Comparison of ENCODE assay signal across 15 cellular contexts in the genomic region with DNA sequence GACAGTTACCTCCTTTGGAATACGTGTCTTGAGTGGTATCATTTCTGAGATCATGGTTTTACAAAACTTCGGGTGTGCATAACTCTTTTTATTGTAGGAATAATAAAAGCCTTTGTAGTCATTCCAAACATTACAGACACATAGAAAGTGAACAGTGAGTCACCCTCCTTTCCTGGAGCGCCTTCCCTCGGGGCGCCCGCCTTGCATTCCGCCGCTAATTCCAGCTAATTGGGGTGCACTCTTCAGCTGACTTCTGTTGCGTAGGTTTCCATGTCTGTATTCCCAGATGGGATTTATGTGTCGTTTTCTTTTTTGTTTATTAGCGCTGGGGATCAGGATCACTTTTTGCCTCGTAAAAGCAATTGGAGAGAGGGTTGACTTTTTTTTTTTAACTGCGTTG. TPM values are rescaled to one million over a fixed set of nuclear protein-coding genes. Genes with fewer than 3 reads are reported as not detected.
A peak's percentile ranks its signal among the peaks of the same experiment; 100 is the strongest.
DNase-seq lines count a peak whose midpoint lies in the region; ATAC-seq, FAIRE-seq and TF ChIP-seq lines count a peak whose summit lies in the region.
"Had no signal": no experiment of that assay in that cellular context is flagged by ENCODE, and none has a peak within 500 bp of the region (broad histone marks: within the 10 kb centered on the region; RNA-seq: fewer than 3 reads in every experiment).

No MANE protein-coding gene starts in this region.

- H3K36me3 ChIP-seq in HepG2 (replicated peaks in 1 of 2; ENCODE audit: control insufficient read depth in 1 of 2, insufficient read depth in 2 of 2, low read length in 2 of 2) (peaks cover 13 to 54% of the 10 kb centered on the region in 2 experiments), right lobe of liver (no peaks in the 10 kb centered on the region)

- H3K4me2 ChIP-seq in HepG2 (ENCODE audit: low read depth, low read length), result no peak overlapping the region

- no peak for TF ChIP-seq RAD21 in HepG2 (CRISPR knock-in tag; IDR thresholded peaks at IDR 0.05)

- in situ Hi-C loops in HepG2 (cut with HindIII; ENCODE audit: extremely low pct_ligation_motif_present, low pct_unique_long_range_greater_than_20kb), result no loop called here

- peaks cover 97% of the 10 kb centered on the region for H3K79me2 ChIP-seq in HepG2 (ENCODE audit: insufficient read depth, low read length)
- H3K79me2 ChIP-seq: parathyroid adenoma had no signal

- TF ChIP-seq CTCF in HepG2 (CRISPR knock-in tag; IDR thresholded peaks at IDR 0.05), result no peak
- no peak for TF ChIP-seq CTCF in right lobe of liver (IDR thresholded peaks at IDR 0.05)

- TSS peak; percentile 5 for BruUV-seq in HepG2 (replicated peaks; lab: Mats Ljungman, UMichigan)

- no peak overlapping the region for H2AFZ ChIP-seq in HepG2 (ENCODE audit: low read length)
- H2AFZ ChIP-seq: parathyroid adenoma had no signal

- POLR2A ChIA-PET in HepG2 (lab: Yijun Ruan, JAX), result no interaction called here

- TF ChIP-seq EP300 in HepG2 (IDR thresholded peaks at IDR 0.05; ENCODE audit: low read depth in 2 of 2, low read length in 2 of 2), result no peak
- TF ChIP-seq EP300 in HepG2 (CRISPR knock-in tag; IDR thresholded peaks at IDR 0.05; ENCODE audit: borderline replicate concordance), result no peak

- no peak overlapping the region for H3K9ac ChIP-seq in HepG2 (ENCODE audit: insufficient read depth, low read depth, low read length)
- H3K9ac ChIP-seq: parathyroid adenoma had no signal

- H3K4me3 ChIP-seq in HepG2 (replicated peaks in 1 of 3; ENCODE audit: insufficient read depth in 1 of 3, low read depth in 2 of 3, low read length in 3 of 3) (no peak overlapping the region), right lobe of liver (no peak overlapping the region)

- DNase-seq in HepG2 (ENCODE audit: low spot score), result no peak
- DNase-seq in right lobe of liver, result no peak
- DNase-seq in amniotic epithelial cell (ENCODE audit: low read depth), result peak; percentile 51
- DNase-seq in islet precursor cell, result peak; percentile 80
- no peak for DNase-seq in NCI-H748 treated with DMSO at 0.1 percent for 48 hours (lab: John Stamatoyannopoulos, UW)
- no peak for DNase-seq in activated CD8-positive, alpha-beta memory T cell treated with anti-CD3 and anti-CD28 coated beads for 24 hours
- DNase-seq in KG1 (lab: John Stamatoyannopoulos, UW), result no peak
- DNase-seq in inferior parietal cortex (ENCODE audit: extremely low spot score), result no peak
- DNase-seq: activated T-cell treated with anti-CD3 and anti-CD28 coated beads, Interleukin-2, amount 50 U/mL, for 1 hour; GDM1; NCI-H2029; RPMI8226; substantia nigra had no signal

- peaks cover 61% of the 10 kb centered on the region for H3K4me1 ChIP-seq in HepG2 (ENCODE audit: insufficient read depth, low read length)
- peaks cover 0 to 4% (median 0%) of the 10 kb centered on the region in 4 donors for H3K4me1 ChIP-seq in right lobe of liver
- H3K4me1 ChIP-seq: parathyroid adenoma had no signal

- H3K27ac ChIP-seq in HepG2 (ENCODE audit: extremely low read length, insufficient read depth, low read length), result no peak overlapping the region
- H3K27ac ChIP-seq in right lobe of liver, result no peak overlapping the region
- H3K27ac ChIP-seq: parathyroid adenoma, VCaP had no signal

- WGBS in HepG2 (ENCODE audit: low lambda C conversion rate), result 96% methylated on average over 13 of the region's 13 CpGs
- 96% methylated on average over 9 of the region's 13 CpGs for WGBS in right lobe of liver (ENCODE audit: insufficient coverage, low coverage, low lambda C conversion rate, missing lambda C conversion rate)

- peaks cover 96% of the 10 kb centered on the region for H4K20me1 ChIP-seq in HepG2 (ENCODE audit: insufficient read depth, low read length)

- H3K9me3 ChIP-seq in HepG2 (ENCODE audit: low read length) (no peaks in the 10 kb centered on the region), right lobe of liver (no peaks in the 10 kb centered on the region)

- no peak for FAIRE-seq in HepG2 (lab: Jason Lieb, UNC)

- intact Hi-C loops in HepG2 (cut with micrococcal nuclease; ENCODE audit: unreplicated experiment) (no loop called here), right lobe of liver (cut with DNase I) (no loop called here)

- ATAC-seq in HepG2 (no peak), right lobe of liver (no peak)

- H3K27me3 ChIP-seq in HepG2 (ENCODE audit: control insufficient read depth in 1 of 2, insufficient read depth in 2 of 2, low read length in 2 of 2) (no peaks in the 10 kb centered on the region), right lobe of liver (no peaks in the 10 kb centered on the region)

- TF ChIP-seq POLR2A in HepG2 (IDR thresholded peaks at IDR 0.05; ENCODE audit: insufficient read depth in 1 of 2, low read depth in 2 of 2, low read length in 2 of 2) (no peak), right lobe of liver (IDR thresholded peaks at IDR 0.05) (no peak)

- CTCF ChIA-PET in HepG2 (lab: Yijun Ruan, JAX; ENCODE audit: low intra/inter-chr PET ratio, low total read pairs), result no interaction called here

TF ChIP-seq in HepG2, 621 proteins besides CTCF, POLR2A, EP300 and RAD21 (continues in another document):
- TF ChIP-seq FOSL2 (CRISPR knock-in tag; IDR thresholded peaks at IDR 0.05) (0 out of 2 replicates have a peak, but pooled peaks have one; percentile 19), PRDM10 (CRISPR knock-in tag; IDR thresholded peaks at IDR 0.05; ENCODE audit: low read depth) (no peak), RXRA (CRISPR knock-in tag; IDR thresholded peaks at IDR 0.05) (no peak), PTBP1 (IDR thresholded peaks at IDR 0.05; ENCODE audit: low read depth, low read length, poor library complexity, severe bottlenecking) (no peak), ZSCAN20 (CRISPR knock-in tag; IDR thresholded peaks at IDR 0.05; ENCODE audit: borderline replicate concordance) (no peak), CCAR2 (optimal IDR thresholded peaks at IDR 0.05; ENCODE audit: low read depth, low read length) (no peak), NFIB (CRISPR knock-in tag; IDR thresholded peaks at IDR 0.05; ENCODE audit: borderline replicate concordance) (no peak)

RNA-seq across cellular contexts. Expression of gene SH3BP4, which starts 18.6 kb away (rescaled TPM):
- total RNA-seq in HepG2 (2016; rRNA removed; fragmentation: Illumina TruSeq; extraction: Trizol) (34.6 and 44.3 TPM in 2 replicates), right lobe of liver (10 to 100 TPM; 18.8 to 30.4 (median 26.3) TPM)
- 10.1 and 13.4 TPM in 2 replicates for total RNA-seq in HepG2 (2016; cell fraction: cytosol; rRNA removed; fragmentation: Illumina TruSeq; extraction: Trizol; ENCODE audit: low read depth)
- 33.4 and 38.6 TPM in 2 replicates for total RNA-seq in HepG2 (2016; cell fraction: insoluble cytoplasmic fraction; rRNA removed; fragmentation: Illumina TruSeq; extraction: Trizol)
- total RNA-seq in HepG2 (2016; cell fraction: membrane; rRNA removed; fragmentation: Illumina TruSeq; extraction: Trizol), result 23.4 and 24.2 TPM in 2 replicates
- total RNA-seq in HepG2 (2016; cell fraction: nucleus; rRNA removed; fragmentation: Illumina TruSeq; extraction: Trizol), result 29.3 and 37.6 TPM in 2 replicates
- polyA plus RNA-seq in HepG2 (2011; rRNA removed), result 99.1 and 101 TPM in 2 replicates
- polyA plus RNA-seq in HepG2 (2011; cell fraction: cytosol; rRNA removed), result 62.2 and 70.2 TPM in 2 replicates
- polyA plus RNA-seq in HepG2 (2011; cell fraction: nucleus; rRNA removed), result 57.3 and 58.3 TPM in 2 replicates
- 54.2 and 63.2 TPM in 2 replicates for polyA plus RNA-seq in HepG2 (2012)
- polyA plus RNA-seq in HepG2 (2016; cell fraction: cytosol; fragmentation: Illumina TruSeq; extraction: Trizol; ENCODE audit: low read depth), result 12.1 and 15.0 TPM in 2 replicates
- polyA plus RNA-seq in HepG2 (2016; cell fraction: insoluble cytoplasmic fraction; fragmentation: Illumina TruSeq; extraction: Trizol; ENCODE audit: low read depth), result 41.4 and 47.1 TPM in 2 replicates
- 16.0 and 16.3 TPM in 2 replicates for polyA plus RNA-seq in HepG2 (2016; cell fraction: membrane; fragmentation: Illumina TruSeq; extraction: Trizol; ENCODE audit: low read depth)
- 33.7 and 37.2 TPM in 2 replicates for polyA plus RNA-seq in HepG2 (2016; cell fraction: nucleus; fragmentation: Illumina TruSeq; extraction: Trizol; ENCODE audit: insufficient read depth, low read depth)
- 50.3 and 196 TPM in 2 replicates for polyA minus RNA-seq in HepG2 (2011; rRNA and poly(A)+ RNA removed; ENCODE audit: low replicate concordance)
- 58.1 and 67.7 TPM in 2 replicates for polyA minus RNA-seq in HepG2 (2011; cell fraction: cytosol; rRNA and poly(A)+ RNA removed)
- polyA minus RNA-seq in HepG2 (2011; cell fraction: nucleus; rRNA and poly(A)+ RNA removed), result 92.1 and 100 TPM in 2 replicates

Comparison
In these comparisons a context has a peak if more than half of its experiments do, and no peak if none do; other contexts are left out.
1. DNase-seq: peak in amniotic epithelial cell (single experiment) and islet precursor cell (single experiment); none in HepG2 (single experiment), right lobe of liver (0 of 3), NCI-H748 treated with DMSO at 0.1 percent for 48 hours (single experiment), activated CD8-positive, alpha-beta memory T cell treated with anti-CD3 and anti-CD28 coated beads for 24 hours (single experiment), KG1 (single experiment) and inferior parietal cortex (single experiment).